ENCODE assay signal across 9 cellular contexts in genomic region chr9:14664022-14664421, GRCh38. TPM values are rescaled to one million over a fixed set of nuclear protein-coding genes. Genes with fewer than 3 reads are reported as not detected.
"Had no signal": no experiment of that assay in that cellular context is flagged by ENCODE, and none has a peak within 500 bp of the region (broad histone marks: within the 10 kb centered on the region; RNA-seq: fewer than 3 reads in every experiment).

No MANE protein-coding gene starts in this region.

RNA-seq across cellular contexts. Expression of gene CER1, which starts 58.5 kb away (rescaled TPM):
- total RNA-seq: OCI-LY7, PC-3, PC-9, Right ventricle myocardium inferior, Right ventricle myocardium superior, RPMI7951, SJCRH30, SJSA1, SK-MEL-5 had no signal
